In the genomic region with DNA sequence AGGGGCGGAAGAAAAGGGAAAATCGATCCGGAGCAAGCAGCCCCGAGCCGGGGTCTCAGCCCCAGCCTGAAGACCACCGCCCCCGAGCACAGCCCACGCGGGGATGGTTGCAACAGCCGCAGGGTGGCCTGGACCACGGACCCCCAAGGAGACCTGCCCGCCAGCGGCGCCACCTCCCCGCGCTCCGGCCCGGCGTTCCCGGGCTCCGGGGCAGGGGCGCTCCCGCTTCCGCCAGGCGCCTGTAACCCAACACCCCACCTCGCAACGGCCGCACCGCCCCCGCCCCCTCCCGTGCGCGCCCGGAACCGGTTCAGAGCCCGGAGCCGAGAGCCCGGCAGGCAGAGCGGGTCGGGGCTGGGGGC, we compare ENCODE assay signal across 8 cellular contexts. TPM values are rescaled to one million over a fixed set of nuclear protein-coding genes. Genes with fewer than 3 reads are reported as not detected.
DNase-seq lines count a peak whose midpoint lies in the region; ATAC-seq and TF ChIP-seq lines count a peak whose summit lies in the region.

No MANE protein-coding gene starts in this region.

- H3K4me2 ChIP-seq in BLaER1 = peak overlapping the region; percentile 95

- in situ Hi-C loops in T47D (cut with HindIII; ENCODE audit: low pct_unique_long_range_greater_than_20kb, low sequenced_read_pairs) = no loop called here

- no peak for TF ChIP-seq POLR2A in erythroblast (IDR thresholded peaks at IDR 0.05; ENCODE audit: low read length)

- H3K9me3 ChIP-seq in BLaER1 = peaks cover 13% of the 10 kb centered on the region

- H3K4me1 ChIP-seq in BLaER1 = peaks cover 31% of the 10 kb centered on the region

- no peak for ATAC-seq in HG02623 (IDR thresholded peaks at IDR 0.05; ENCODE audit: unreplicated experiment)

- peaks cover 17% of the 10 kb centered on the region for H3K27me3 ChIP-seq in BLaER1
- no peaks in the 10 kb centered on the region for H3K27me3 ChIP-seq in kidney epithelial cell (ENCODE audit: control insufficient read depth, insufficient read depth, low read length)

- peak overlapping the region; percentile 97 for H3K4me3 ChIP-seq in BLaER1
- H3K4me3 ChIP-seq in kidney epithelial cell (ENCODE audit: low read depth, low read length) = peak overlapping the region; percentile 95

- H3K9ac ChIP-seq in BLaER1 = peak overlapping the region; percentile 85

- H3K27ac ChIP-seq in BLaER1 = peak overlapping the region; percentile 86

- CTCF ChIA-PET in HEK293T (lab: Yijun Ruan, JAX) = no interaction called here

- H4K20me1 ChIP-seq in BLaER1 = peaks cover 41% of the 10 kb centered on the region

- H3K36me3 ChIP-seq in BLaER1 (peaks cover 19% of the 10 kb centered on the region), kidney epithelial cell (ENCODE audit: control insufficient read depth, insufficient read depth, low read length) (peaks cover 3% of the 10 kb centered on the region)

- peak; percentile 68 for DNase-seq in HEK293T (ENCODE audit: extremely low spot score)
- DNase-seq in T follicular helper cell (ENCODE audit: low read depth) = peak; percentile 31
- peak; percentile 68 to 80 for DNase-seq in T47D (ENCODE audit: low read depth in 1 of 2, low spot score in 1 of 2)
- no peak for DNase-seq in kidney epithelial cell (ENCODE audit: low read depth)
- DNase-seq in stimulated activated CD4-positive, alpha-beta T cell treated with anti-CD3 and anti-CD28 coated beads, Interleukin-4, amount 100 ng/mL, for 4 hours = peak; percentile 15 to 48
- DNase-seq in erythroblast (lab: John Stamatoyannopoulos, UW) = no peak

- POLR2A ChIA-PET in HEK293T (lab: Yijun Ruan, JAX) = interaction anchor here (1.0 to 1.4 kb wide), 4 partner anchors 22 to 66 kb away, joined by 3 to 4 read pairs (median 4); no protein-coding TSS in a partner anchor

- no peak for TF ChIP-seq CTCF in kidney epithelial cell (IDR thresholded peaks at IDR 0.05; ENCODE audit: insufficient read depth, low read length, poor library complexity, severe bottlenecking)

TF ChIP-seq in HEK293T, 16 proteins besides CTCF, POLR2A, EP300 and RAD21:
- TF ChIP-seq CTBP1 (IDR thresholded peaks at IDR 0.05; ENCODE audit: borderline replicate concordance) = no peak
- no peak for TF ChIP-seq HDGF (IDR thresholded peaks at IDR 0.05; ENCODE audit: borderline replicate concordance)
- TF ChIP-seq BHLHE40 (IDR thresholded peaks at IDR 0.05; ENCODE audit: borderline replicate concordance) = no peak
- no peak for TF ChIP-seq NFRKB (IDR thresholded peaks at IDR 0.05)
- TF ChIP-seq ZNF384 (IDR thresholded peaks at IDR 0.05) = no peak
- no peak for TF ChIP-seq FOXK2 (IDR thresholded peaks at IDR 0.05)
- no peak for TF ChIP-seq FOXA1 (IDR thresholded peaks at IDR 0.05)
- TF ChIP-seq LEF1 (IDR thresholded peaks at IDR 0.05; ENCODE audit: borderline replicate concordance) = no peak
TF ChIP-seq in HEK293T: peak in this region for 0.

RNA-seq across cellular contexts. Expression of a gene that starts 0.6 kb away (rescaled TPM):
- 627 and 715 TPM in 2 replicates for total RNA-seq in kidney epithelial cell

Comparison
In these comparisons a context has a peak if more than half of its experiments do, and no peak if none do; other contexts are left out.
1. DNase-seq: peak in HEK293T (single experiment), T follicular helper cell (single experiment), T47D (2 of 2) and stimulated activated CD4-positive, alpha-beta T cell treated with anti-CD3 and anti-CD28 coated beads, Interleukin-4, amount 100 ng/mL, for 4 hours (2 of 2); none in kidney epithelial cell (single experiment) and erythroblast (0 of 2).